In the genomic region with DNA sequence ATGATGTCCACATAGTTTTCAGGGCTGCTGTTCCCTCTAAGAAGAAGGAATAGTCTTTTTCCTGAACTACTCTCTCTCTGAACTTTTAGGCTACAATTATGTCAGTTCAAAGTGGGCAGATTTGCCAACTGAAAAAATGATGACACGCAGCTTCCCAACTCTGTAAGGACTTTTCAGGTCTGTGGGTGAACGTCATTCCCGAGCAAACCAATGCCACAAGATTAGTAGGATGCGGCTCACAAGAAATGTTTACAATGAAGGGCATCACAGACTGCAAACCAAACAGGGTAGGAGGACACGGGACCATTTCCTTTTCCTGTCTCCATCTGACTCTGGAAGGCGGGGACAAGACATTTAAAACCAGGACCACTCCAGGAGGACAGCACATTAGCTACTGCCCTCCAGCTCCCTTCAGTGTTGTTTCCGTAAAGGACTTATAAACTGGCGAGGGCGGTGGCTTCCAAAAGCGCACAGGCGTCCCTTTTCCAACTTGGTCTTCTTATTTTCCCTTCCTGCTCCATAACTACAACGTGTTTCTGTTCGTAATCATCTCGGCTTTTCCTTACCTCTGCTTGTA, we compare ENCODE assay signal across 8 cellular contexts. TPM values are rescaled to one million over a fixed set of nuclear protein-coding genes. Genes with fewer than 3 reads are reported as not detected.
DNase-seq lines count a peak whose midpoint lies in the region; ATAC-seq and TF ChIP-seq lines count a peak whose summit lies in the region.

No MANE protein-coding gene starts in this region.

- ATAC-seq in GM18498 (IDR thresholded peaks at IDR 0.05; ENCODE audit: unreplicated experiment), result peak; percentile 9
- peak; percentile 15 for ATAC-seq in HG03342 (IDR thresholded peaks at IDR 0.05; ENCODE audit: unreplicated experiment)
- peak; percentile 58 to 59 for ATAC-seq in lower lobe of right lung

- H3K27ac ChIP-seq in C4-2B (peak overlapping the region; percentile 98), ectodermal cell (ENCODE audit: insufficient read depth, low read depth, low read length, poor library complexity, severe bottlenecking) (peak overlapping the region; percentile 47), lower lobe of right lung (peak overlapping the region; percentile 99)

- H3K4me1 ChIP-seq in ectodermal cell (ENCODE audit: control insufficient read depth, insufficient read depth, low read length) (peaks cover 14% of the 10 kb centered on the region), lower lobe of right lung (peaks cover 36% of the 10 kb centered on the region)

- no peaks in the 10 kb centered on the region for H3K27me3 ChIP-seq in ectodermal cell (ENCODE audit: control insufficient read depth, insufficient read depth, low read length, poor library complexity, severe bottlenecking)
- H3K27me3 ChIP-seq in lower lobe of right lung (ENCODE audit: low read depth), result no peaks in the 10 kb centered on the region

- DNase-seq in SK-MEL-5 (ENCODE audit: low read depth, low spot score), result peak; percentile 71
- DNase-seq in lower lobe of right lung, result peak; percentile 49
- DNase-seq in superior temporal gyrus (ENCODE audit: extremely low spot score), result peak; percentile 75
- DNase-seq in T-helper 9 cell, result no peak

- no peak for TF ChIP-seq CTCF in C4-2B (conservative IDR thresholded peaks at IDR 0.05)
- TF ChIP-seq CTCF in lower lobe of right lung (IDR thresholded peaks at IDR 0.05), result no peak

- 7 to 8% methylated on average over 14 of the region's 14 CpGs for WGBS in ectodermal cell, 2 experiments

- H3K36me3 ChIP-seq in ectodermal cell (ENCODE audit: control insufficient read depth, insufficient read depth, low read length), result no peaks in the 10 kb centered on the region
- H3K36me3 ChIP-seq in lower lobe of right lung, result no peaks in the 10 kb centered on the region

- H3K9me3 ChIP-seq in ectodermal cell (ENCODE audit: control insufficient read depth, low read length), result no peaks in the 10 kb centered on the region
- H3K9me3 ChIP-seq in lower lobe of right lung, result no peaks in the 10 kb centered on the region

- intact Hi-C loops in lower lobe of right lung (cut with DNase I), result no loop called here

- H3K4me3 ChIP-seq in ectodermal cell (ENCODE audit: insufficient read depth, low read depth, low read length) (peak overlapping the region; percentile 74), lower lobe of right lung (peak overlapping the region; percentile 88)

- in situ Hi-C loops in SK-MEL-5 (cut with HindIII; ENCODE audit: low pct_unique_long_range_greater_than_20kb, low sequenced_read_pairs), result no loop called here

RNA-seq across cellular contexts. Expression of a gene that starts 0.5 kb away (rescaled TPM):
- total RNA-seq in SK-MEL-5 (2014; rRNA removed; shearing (Covaris generic)), result 55.6 and 58.4 TPM in 2 replicates
- polyA plus RNA-seq in SK-MEL-5 (2015; cell fraction: cytosol; rRNA removed), result 34.9 and 42.3 TPM in 2 replicates
- polyA plus RNA-seq in SK-MEL-5 (2015; cell fraction: nucleus; rRNA removed), result 42.8 and 56.0 TPM in 2 replicates
- polyA plus RNA-seq in ectodermal cell (2013, experiment 1 of 4), result 28.0 TPM
- 29.9 TPM for polyA plus RNA-seq in ectodermal cell (2013, experiment 2 of 4)
- polyA plus RNA-seq in ectodermal cell (2013, experiment 3 of 4), result 22.7 TPM
- 28.7 TPM for polyA plus RNA-seq in ectodermal cell (2013, experiment 4 of 4)
- 60.4 TPM for total RNA-seq in lower lobe of right lung

Comparison
In these comparisons a context has a peak if more than half of its experiments do, and no peak if none do; other contexts are left out.
1. H3K27ac ChIP-seq: peak in every context shown above with its lines; median percentile 99 in lower lobe of right lung; 98 in C4-2B; 47 in ectodermal cell.